In genomic region chr15:77094397-77095030, GRCh38 we compare ENCODE assay signal across 14 cellular contexts. TPM values are rescaled to one million over a fixed set of nuclear protein-coding genes. Genes with fewer than 3 reads are reported as not detected.
A peak's percentile ranks its signal among the peaks of the same experiment; 100 is the strongest.
DNase-seq lines count a peak whose midpoint lies in the region; ATAC-seq and TF ChIP-seq lines count a peak whose summit lies in the region.
"Had no signal": no experiment of that assay in that cellular context is flagged by ENCODE, and none has a peak within 500 bp of the region (broad histone marks: within the 10 kb centered on the region; RNA-seq: fewer than 3 reads in every experiment).

No MANE protein-coding gene starts in this region.

- no peaks in the 10 kb centered on the region for H3K79me2 ChIP-seq in PC-3 (ENCODE audit: low read length)

- POLR2A ChIA-PET in PC-3 (lab: Charles Lee; ENCODE audit: unreplicated experiment): no interaction called here

- CTCF ChIA-PET in PC-3 (lab: Charles Lee): no interaction called here

- H3K4me2 ChIP-seq in PC-3 (ENCODE audit: low read length): no peak overlapping the region

- no TSS peak for BruUV-seq in PC-3 (replicated peaks; lab: Mats Ljungman, UMichigan)

- DNase-seq in BE2C: peak; percentile 32
- no peak for DNase-seq in PC-3
- no peak for DNase-seq in fibroblast of villous mesenchyme (ENCODE audit: low read depth)
- no peak for DNase-seq in AG08395 (ENCODE audit: low spot score)
- DNase-seq in Peyer's patch: no peak
- DNase-seq in uterus: no peak
- DNase-seq: activated T-cell treated with anti-CD3 and anti-CD28 coated beads, Interleukin-2, amount 50 U/mL, for 24 hours; mesenchymal stem cell; Right ventricle myocardium superior; stimulated activated CD4-positive, alpha-beta T cell treated with anti-CD3 and anti-CD28 coated beads, Interleukin-1b, Interleukin-23, amount 100 ng/mL, for 48 hours had no signal

- H3K27me3 ChIP-seq in BE2C (no peaks in the 10 kb centered on the region), PC-3 (ENCODE audit: low read length) (no peaks in the 10 kb centered on the region), Peyer's patch (no peaks in the 10 kb centered on the region), uterus (no peaks in the 10 kb centered on the region)
- H3K27me3 ChIP-seq: ascending aorta had no signal

- H3K4me3 ChIP-seq in BE2C (ENCODE audit: low read depth, low read length) (no peak overlapping the region), PC-3 (ENCODE audit: low read length) (no peak overlapping the region), fibroblast of villous mesenchyme (ENCODE audit: low read depth, low read length) (no peak overlapping the region), Peyer's patch (no peak overlapping the region), uterus (no peak overlapping the region)
- H3K4me3 ChIP-seq: ascending aorta had no signal

- no peaks in the 10 kb centered on the region for H4K20me1 ChIP-seq in PC-3 (ENCODE audit: low read length)

- no peak for TF ChIP-seq POLR2A in Peyer's patch (IDR thresholded peaks at IDR 0.05)
- no peak for TF ChIP-seq POLR2A in uterus (IDR thresholded peaks at IDR 0.05)

- no peak for ATAC-seq in PC-3
- ATAC-seq in GM19467 (IDR thresholded peaks at IDR 0.05; ENCODE audit: unreplicated experiment): no peak
- ATAC-seq: stimulated activated memory B cell treated with anti-CD40 and anti-IgM and Interleukin-4, amounts not matched to agents 10 μg/mL and 1 μg/mL and 100 μg/mL, for 72 hours had no signal

- intact Hi-C loops in PC-3 (cut with micrococcal nuclease): no loop called here
- intact Hi-C loops in uterus (cut with DNase I; ENCODE audit: low total_unique reads): no loop called here

- H3F3A ChIP-seq in PC-3 (ENCODE audit: low read length, unreplicated experiment): no peaks in the 10 kb centered on the region

- peak; percentile 50 for TF ChIP-seq CTCF in BE2C (IDR thresholded peaks at IDR 0.05; ENCODE audit: low read depth, low read length)
- TF ChIP-seq CTCF in GM12874 (IDR thresholded peaks at IDR 0.05; ENCODE audit: insufficient read depth, low read depth, low read length): peak; percentile 34
- peak; percentile 45 for TF ChIP-seq CTCF in PC-3 (conservative IDR thresholded peaks at IDR 0.05; ENCODE audit: low read depth, low read length)
- peak; percentile 30 for TF ChIP-seq CTCF in fibroblast of villous mesenchyme (IDR thresholded peaks at IDR 0.05; ENCODE audit: insufficient read depth, low read depth, low read length)
- TF ChIP-seq CTCF in Peyer's patch (IDR thresholded peaks at IDR 0.05): no peak
- no peak for TF ChIP-seq CTCF in uterus (IDR thresholded peaks at IDR 0.05)

- no peak overlapping the region for H3K9ac ChIP-seq in PC-3 (ENCODE audit: low read length)

- H3K4me1 ChIP-seq in BE2C (no peaks in the 10 kb centered on the region; the same call in 1 of the 2 replicates), PC-3 (ENCODE audit: insufficient read depth, low read length) (no peaks in the 10 kb centered on the region), Peyer's patch (no peaks in the 10 kb centered on the region), uterus (no peaks in the 10 kb centered on the region)
- H3K4me1 ChIP-seq: ascending aorta had no signal

- no peak overlapping the region for H3K27ac ChIP-seq in PC-3 (ENCODE audit: low read length)
- no peak overlapping the region for H3K27ac ChIP-seq in Peyer's patch
- H3K27ac ChIP-seq in uterus: no peak overlapping the region
- H3K27ac ChIP-seq: ascending aorta had no signal

- no peak overlapping the region for H2AFZ ChIP-seq in PC-3 (ENCODE audit: low read length)

- H3K36me3 ChIP-seq in BE2C (no peaks in the 10 kb centered on the region), PC-3 (ENCODE audit: low read depth, low read length) (no peaks in the 10 kb centered on the region), Peyer's patch (no peaks in the 10 kb centered on the region), uterus (no peaks in the 10 kb centered on the region)
- H3K36me3 ChIP-seq: ascending aorta had no signal

- no peaks in the 10 kb centered on the region for H3K9me2 ChIP-seq in PC-3 (replicated peaks; ENCODE audit: low read length)

- no peaks in the 10 kb centered on the region for H3K9me3 ChIP-seq in BE2C
- no peaks in the 10 kb centered on the region for H3K9me3 ChIP-seq in PC-3 (ENCODE audit: low read length)
- H3K9me3 ChIP-seq in Peyer's patch: no peaks in the 10 kb centered on the region
- no peaks in the 10 kb centered on the region for H3K9me3 ChIP-seq in uterus
- H3K9me3 ChIP-seq: ascending aorta had no signal

RNA-seq across cellular contexts. Expression of gene TSPAN3, which starts 23.6 kb away (rescaled TPM):
- polyA plus RNA-seq in BE2C (2012; ENCODE audit: insufficient read depth, insufficient read length, low read depth): 387 TPM
- total RNA-seq in PC-3 (2014; rRNA removed) (125 and 140 TPM in 2 replicates), fibroblast of villous mesenchyme (136 and 203 TPM in 2 replicates), Peyer's patch (100 to 1,000 TPM in 3 of 4 donors, 10 to 100 TPM in 1; 92.4 to 778 (median 563) TPM), uterus (100 to 1,000 TPM in 2 of 4 donors, 10 to 100 TPM in 2; 62.0 to 446 (median 114) TPM)

Comparison
In these comparisons a context has a peak if more than half of its experiments do, and no peak if none do; other contexts are left out.
1. CTCF ChIP-seq: peak in BE2C (single experiment), GM12874 (single experiment), PC-3 (single experiment) and fibroblast of villous mesenchyme (single experiment); none in Peyer's patch (0 of 6) and uterus (0 of 4).